Comparison of ENCODE assay signal across 10 cellular contexts in the genomic region with DNA sequence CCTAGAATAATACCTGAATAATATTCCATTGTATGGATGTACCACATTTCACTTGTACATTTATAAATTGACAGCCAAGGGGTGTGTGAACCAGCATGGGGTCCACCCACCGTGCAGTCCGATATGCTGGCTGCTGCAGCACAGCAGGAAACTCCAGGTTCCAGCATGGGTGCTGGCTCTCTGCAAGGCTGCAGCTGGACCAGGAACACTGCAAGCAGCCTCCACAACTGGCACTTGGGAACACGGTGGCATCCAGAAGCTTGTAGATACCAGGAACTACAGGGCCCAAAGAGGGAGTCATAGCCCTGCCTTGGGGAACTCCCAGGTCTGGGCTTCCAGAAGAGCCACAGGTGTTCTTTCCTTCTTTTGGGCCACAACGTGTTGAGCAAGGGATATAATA.
"Had no signal": no experiment of that assay in that cellular context is flagged by ENCODE, and none has a peak within 500 bp of the region (broad histone marks: within the 10 kb centered on the region; RNA-seq: fewer than 3 reads in every experiment).

No MANE protein-coding gene starts in this region.

- DNase-seq: GM23248, GOT3, H7, HFFc6, IMR-90, KG1 had no signal

- H3K4me3 ChIP-seq: GM23248, HAP-1, K562 had no signal

- H3K4me3 Mint-ChIP-seq: HFFc6 had no signal

- H3K9me3 ChIP-seq: HAP-1 had no signal

- H3K9me3 Mint-ChIP-seq: HFFc6 had no signal

- H3K27ac Mint-ChIP-seq: HFFc6 had no signal

- ATAC-seq: HCT116, K562 had no signal

- H2AFZ ChIP-seq: GM23248 had no signal

- H3K9ac ChIP-seq: GM23248 had no signal

- H3K4me1 ChIP-seq: HAP-1 had no signal

- H3K27ac ChIP-seq: GM23248, HL-60 had no signal

- H3K36me3 ChIP-seq: HAP-1 had no signal
